In the genomic region with DNA sequence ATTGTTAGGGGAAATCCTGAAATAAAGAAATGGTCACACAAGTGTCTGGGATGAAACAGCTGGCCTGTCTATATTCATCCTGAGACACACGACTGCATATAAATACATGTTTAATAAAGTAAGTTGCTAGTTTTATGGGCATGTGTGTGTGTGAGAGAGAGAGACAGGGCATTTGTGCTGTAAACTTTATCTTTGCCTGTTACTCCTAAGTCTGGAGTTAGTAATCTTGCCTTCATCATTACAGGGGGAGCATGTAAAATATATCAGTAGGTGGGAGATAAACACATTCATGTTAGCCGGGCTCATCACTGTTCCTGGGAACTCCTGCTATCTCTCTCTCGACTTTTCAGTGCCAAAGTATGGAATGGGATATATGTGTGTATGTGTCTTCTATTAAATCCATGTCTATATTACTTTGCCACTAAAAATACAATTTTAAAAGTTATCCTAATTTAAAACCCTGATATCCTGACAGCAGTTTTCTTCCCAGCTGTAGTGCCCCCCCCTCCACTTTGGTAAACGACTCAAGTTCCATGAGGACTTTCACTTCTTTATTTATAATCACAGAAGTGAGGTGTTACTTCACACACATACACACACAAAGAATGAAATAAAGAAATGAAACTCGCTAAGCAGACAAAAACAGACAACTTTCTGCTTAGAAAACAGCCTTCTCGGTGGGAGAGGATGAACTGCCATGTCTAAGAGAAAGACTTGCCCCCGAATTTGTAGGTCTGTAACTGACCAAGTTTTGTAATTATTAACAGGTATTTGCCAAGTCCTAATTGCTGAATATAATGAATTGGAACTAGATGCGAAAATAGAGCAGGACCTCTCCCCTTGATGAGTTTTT, we compare ENCODE assay signal across 8 cellular contexts. TPM values are rescaled to one million over a fixed set of nuclear protein-coding genes. Genes with fewer than 3 reads are reported as not detected.
DNase-seq lines count a peak whose midpoint lies in the region; ATAC-seq and TF ChIP-seq lines count a peak whose summit lies in the region.

No MANE protein-coding gene starts in this region.

- peak; percentile 64 for DNase-seq in GM13977 (ENCODE audit: low spot score)
- DNase-seq in OCI-M1 (lab: John Stamatoyannopoulos, UW), result peak; percentile 64
- DNase-seq in kidney epithelial cell (ENCODE audit: low read depth), result no peak
- no peak for DNase-seq in aorta
- no peak for DNase-seq in activated naive CD8-positive, alpha-beta T cell treated with anti-CD3 and anti-CD28 coated beads, Interleukin-2, amount 50 U/mL, for 24 hours
- no peak for DNase-seq in NCI-H187 (lab: John Stamatoyannopoulos, UW)
- no peak for DNase-seq in NCI-H1048 (lab: John Stamatoyannopoulos, UW)

- H3K9me3 ChIP-seq in HEK293 (ENCODE audit: control insufficient read depth, insufficient read depth, low read depth, low read length) (no peaks in the 10 kb centered on the region), aorta (ENCODE audit: control insufficient read depth, low read length) (no peaks in the 10 kb centered on the region)

- H3K36me3 ChIP-seq in HEK293 (ENCODE audit: control insufficient read depth in 2 of 2, insufficient read depth in 1 of 2, low read length in 2 of 2) (peaks cover 0 to 10% of the 10 kb centered on the region in 2 experiments; a peak in 1 of 3 replicates), kidney epithelial cell (ENCODE audit: control insufficient read depth, insufficient read depth, low read length) (no peaks in the 10 kb centered on the region), aorta (ENCODE audit: control insufficient read depth in 1 of 2, insufficient read depth in 2 of 2, low read length in 1 of 2) (no peaks in the 10 kb centered on the region)

- CTCF ChIA-PET in HEK293 (lab: Yijun Ruan, JAX), result interaction anchor here (0.6 to 1.0 kb wide), 5 partner anchors 13 to 955 kb away, joined by 3 to 4 read pairs (median 3); no protein-coding TSS in a partner anchor

- H3K4me3 Mint-ChIP-seq in activated naive CD8-positive, alpha-beta T cell treated with anti-CD3 and anti-CD28 coated beads, Interleukin-2, amount 50 U/mL, for 24 hours, result no peak overlapping the region

- no peaks in the 10 kb centered on the region for H3K9me3 Mint-ChIP-seq in activated naive CD8-positive, alpha-beta T cell treated with anti-CD3 and anti-CD28 coated beads, Interleukin-2, amount 50 U/mL, for 24 hours

- in situ Hi-C loops in GM13977 (cut with MboI; ENCODE audit: low pct_unique_long_range_greater_than_20kb, low sequenced_read_pairs, unreplicated experiment), result loop anchor here (10.0 kb wide), 1 partner anchor 354 kb away; no protein-coding TSS in a partner anchor

- H3K4me3 ChIP-seq in HEK293 (ENCODE audit: low read depth, low read length) (peak overlapping the region; percentile 90), kidney epithelial cell (ENCODE audit: low read depth, low read length) (peak overlapping the region; percentile 73), aorta (ENCODE audit: low read length in 2 of 2) (peak overlapping the region; percentile 100)

- ATAC-seq in aorta (ENCODE audit: low FRiP score), result no peak
- no peak for ATAC-seq in activated naive CD8-positive, alpha-beta T cell treated with anti-CD3 and anti-CD28 coated beads, Interleukin-2, amount 50 U/mL, for 24 hours

- POLR2A ChIA-PET in HEK293 (lab: Yijun Ruan, JAX), result no interaction called here

- H3K4me1 Mint-ChIP-seq in activated naive CD8-positive, alpha-beta T cell treated with anti-CD3 and anti-CD28 coated beads, Interleukin-2, amount 50 U/mL, for 24 hours, result peaks cover 37% of the 10 kb centered on the region

- peaks cover 4% of the 10 kb centered on the region for H3K27me3 ChIP-seq in kidney epithelial cell (ENCODE audit: control insufficient read depth, insufficient read depth, low read length)
- H3K27me3 ChIP-seq in aorta (ENCODE audit: control insufficient read depth in 1 of 2, insufficient read depth in 2 of 2, low read length in 1 of 2), result no peaks in the 10 kb centered on the region

- H3K27me3 Mint-ChIP-seq in activated naive CD8-positive, alpha-beta T cell treated with anti-CD3 and anti-CD28 coated beads, Interleukin-2, amount 50 U/mL, for 24 hours, result peaks cover 43% of the 10 kb centered on the region

- TF ChIP-seq CTCF in GM13977 (IDR thresholded peaks at IDR 0.05; ENCODE audit: extremely low read depth, insufficient read depth, missing control alignments), result no peak
- TF ChIP-seq CTCF in HEK293 (tag by site-specific recombination; IDR thresholded peaks at IDR 0.05), result no peak
- no peak for TF ChIP-seq CTCF in kidney epithelial cell (IDR thresholded peaks at IDR 0.05; ENCODE audit: insufficient read depth, low read length, poor library complexity, severe bottlenecking)

- H3K27ac Mint-ChIP-seq in activated naive CD8-positive, alpha-beta T cell treated with anti-CD3 and anti-CD28 coated beads, Interleukin-2, amount 50 U/mL, for 24 hours, result no peak overlapping the region

- WGBS in aorta, 2 donors, result 0 to 1% methylated on average over 8 of the region's 8 CpGs

- peaks cover 9% of the 10 kb centered on the region for H3K36me3 Mint-ChIP-seq in activated naive CD8-positive, alpha-beta T cell treated with anti-CD3 and anti-CD28 coated beads, Interleukin-2, amount 50 U/mL, for 24 hours (ENCODE audit: low read depth)

- H3K4me1 ChIP-seq in HEK293 (ENCODE audit: control insufficient read depth, insufficient read depth, low read length), result peaks cover 11% of the 10 kb centered on the region; the same call in 1 of the 2 replicates
- H3K4me1 ChIP-seq in aorta (ENCODE audit: control insufficient read depth in 1 of 2, insufficient read depth in 2 of 2, low read length in 2 of 2), result no peaks in the 10 kb centered on the region

- intact Hi-C loops in aorta (cut with DNase I), result loop anchor here (5.0 to 10.0 kb wide), 6 partner anchors 132 to 1236 kb away; no protein-coding TSS in a partner anchor

- H3K27ac ChIP-seq in HEK293 (ENCODE audit: extremely low read depth, low read depth, low read length) (peak overlapping the region; percentile 60; the same call in 1 of the 2 replicates), aorta (ENCODE audit: low read depth in 1 of 2, low read length in 2 of 2) (peak overlapping the region; percentile 45 to 91)

TF ChIP-seq in HEK293, 187 proteins besides CTCF, POLR2A, EP300 and RAD21:
- TF ChIP-seq PRDM10 (tag by site-specific recombination; IDR thresholded peaks at IDR 0.05) (no peak), ZNF776 (tag by site-specific recombination; IDR thresholded peaks at IDR 0.05; ENCODE audit: borderline replicate concordance) (no peak), IKZF3 (tag by site-specific recombination; IDR thresholded peaks at IDR 0.05) (no peak), ZNF292 (tag by site-specific recombination; IDR thresholded peaks at IDR 0.05; ENCODE audit: borderline replicate concordance, low read depth) (no peak), ZNF707 (tag by site-specific recombination; IDR thresholded peaks at IDR 0.05) (no peak), ZNF76 (tag by site-specific recombination; IDR thresholded peaks at IDR 0.05; ENCODE audit: borderline replicate concordance, low read depth) (no peak), ZNF274 (IDR thresholded peaks at IDR 0.05; ENCODE audit: low read length) (no peak), ZNF274 (tag by site-specific recombination; IDR thresholded peaks at IDR 0.05; ENCODE audit: borderline replicate concordance) (no peak), REPIN1 (tag by site-specific recombination; IDR thresholded peaks at IDR 0.05; ENCODE audit: low read depth) (no peak), ZNF768 (tag by site-specific recombination; IDR thresholded peaks at IDR 0.05) (no peak), ZNF133 (tag by site-specific recombination; IDR thresholded peaks at IDR 0.05) (no peak), ZBTB21 (tag by site-specific recombination; IDR thresholded peaks at IDR 0.05) (no peak)
- TF ChIP-seq, protein P1, sequence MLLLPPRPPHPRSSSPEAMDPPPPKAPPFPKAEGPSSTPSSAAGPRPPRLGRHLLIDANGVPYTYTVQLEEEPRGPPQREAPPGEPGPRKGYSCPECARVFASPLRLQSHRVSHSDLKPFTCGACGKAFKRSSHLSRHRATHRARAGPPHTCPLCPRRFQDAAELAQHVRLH (tag by site-specific recombination; IDR thresholded peaks at IDR 0.05), result no peak

RNA-seq across cellular contexts. Expression of gene ZEB2, which starts 0.9 kb away (rescaled TPM):
- total RNA-seq in kidney epithelial cell, result 14.7 and 15.7 TPM in 2 replicates
- total RNA-seq in aorta, result 100 to 1,000 TPM; 174 to 301 TPM
- 10 to 100 TPM; 38.7 to 67.6 TPM for polyA plus RNA-seq in aorta

Comparison
In these comparisons a context has a peak if more than half of its experiments do, and no peak if none do; other contexts are left out.
1. DNase-seq: peak in GM13977 (single experiment) and OCI-M1 (single experiment); none in kidney epithelial cell (single experiment), aorta (0 of 2), activated naive CD8-positive, alpha-beta T cell treated with anti-CD3 and anti-CD28 coated beads, Interleukin-2, amount 50 U/mL, for 24 hours (single experiment), NCI-H187 (0 of 2) and NCI-H1048 (single experiment).
2. RNA of gene ZEB2, which starts 0.9 kb away (total RNA-seq): 174 to 301 TPM in aorta; 14.7 to 15.7 TPM in kidney epithelial cell; every median in the first group is over 10 times any median in the second.
3. Peak in every context shown above with its lines, with median percentiles within 50 percentile points of each other: H3K4me3 ChIP-seq.